ENCODE assay signal across 22 cellular contexts in the genomic region with DNA sequence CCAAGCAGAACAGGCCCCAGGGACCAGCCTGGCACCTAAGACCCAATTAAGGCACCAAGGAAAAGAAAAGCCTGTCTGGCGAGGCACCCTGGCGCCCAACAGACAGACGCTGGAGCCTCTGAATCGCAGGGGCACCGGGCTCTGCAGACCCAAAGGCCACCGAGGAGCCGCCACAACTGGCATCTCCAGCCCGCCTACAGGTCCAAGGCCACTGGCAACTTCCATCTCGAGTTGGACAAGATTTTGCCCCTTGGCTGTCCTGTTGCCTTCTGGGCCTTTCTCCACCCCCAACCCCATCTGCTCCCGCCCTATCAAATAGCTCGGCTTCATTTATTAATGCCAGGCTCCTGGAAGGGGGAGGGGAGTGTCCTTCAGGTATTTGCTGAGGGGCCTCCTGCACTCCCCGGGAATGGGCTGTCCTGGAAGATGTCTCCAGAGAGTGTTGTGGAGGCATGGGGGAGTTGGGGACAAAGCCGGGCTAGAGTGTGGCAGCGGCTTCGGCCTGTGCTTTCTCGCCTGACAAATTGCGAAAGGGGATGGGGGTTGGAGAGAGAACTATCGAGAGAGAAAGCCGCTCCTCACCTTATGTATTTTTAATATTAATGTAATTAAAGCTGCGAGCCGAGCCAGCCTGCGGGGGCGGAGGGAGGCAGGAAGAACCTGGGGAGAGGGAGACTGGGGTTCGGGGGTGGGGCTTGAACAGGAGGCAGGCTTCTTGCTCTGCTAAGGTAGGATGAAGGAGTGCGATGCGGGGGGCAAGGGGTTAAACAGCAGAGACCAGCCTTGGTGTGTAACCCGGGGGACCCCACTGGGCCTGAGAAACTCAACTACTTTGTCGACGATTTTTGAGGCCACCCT. TPM values are rescaled to one million over a fixed set of nuclear protein-coding genes. Genes with fewer than 3 reads are reported as not detected.
DNase-seq lines count a peak whose midpoint lies in the region; ATAC-seq, FAIRE-seq and TF ChIP-seq lines count a peak whose summit lies in the region.
"Had no signal": no experiment of that assay in that cellular context is flagged by ENCODE, and none has a peak within 500 bp of the region (broad histone marks: within the 10 kb centered on the region; RNA-seq: fewer than 3 reads in every experiment).

No MANE protein-coding gene starts in this region.

- H3K27ac Mint-ChIP-seq in type B pancreatic cell, result no peak overlapping the region
- H3K27ac Mint-ChIP-seq: CD4-positive, CD25-positive, alpha-beta regulatory T cell had no signal

- TF ChIP-seq CTCF in HepG2 (CRISPR knock-in tag; IDR thresholded peaks at IDR 0.05) (no peak), right lobe of liver (IDR thresholded peaks at IDR 0.05) (no peak), coronary artery (IDR thresholded peaks at IDR 0.05) (no peak), type B pancreatic cell (conservative IDR thresholded peaks at IDR 0.05) (no peak), uterus (IDR thresholded peaks at IDR 0.05) (no peak)

- DNase-seq in HepG2 (ENCODE audit: low spot score), result no peak
- DNase-seq in right lobe of liver, result no peak
- no peak for DNase-seq in coronary artery (ENCODE audit: low spot score)
- DNase-seq in left kidney (ENCODE audit: low read depth, low spot score), result peak; percentile 46
- DNase-seq in type B pancreatic cell (ENCODE audit: extremely low spot score, unreplicated experiment), result no peak
- no peak for DNase-seq in NCI-H510A (lab: John Stamatoyannopoulos, UW)
- no peak for DNase-seq in uterus
- DNase-seq: ACHN; activated gamma-delta T cell; aorta; CD4-positive, CD25-positive, alpha-beta regulatory T cell; cortex of kidney; foreskin keratinocyte; NCI-H2029 treated with DMSO at 0.1 percent for 48 hours; NCI-H524; SJCRH30; stomach; T-helper 9 cell had no signal

- no peaks in the 10 kb centered on the region for H4K20me1 ChIP-seq in HepG2 (ENCODE audit: insufficient read depth, low read length)

- TF ChIP-seq RAD21 in HepG2 (CRISPR knock-in tag; IDR thresholded peaks at IDR 0.05), result no peak

- H3K4me2 ChIP-seq in HepG2 (ENCODE audit: low read depth, low read length), result no peak overlapping the region

- no TSS peak for BruUV-seq in HepG2 (replicated peaks; lab: Mats Ljungman, UMichigan)

- H3K27me3 Mint-ChIP-seq in type B pancreatic cell, result peaks cover 87% of the 10 kb centered on the region

- WGBS in HepG2 (ENCODE audit: low lambda C conversion rate), result 68% methylated on average over 21 of the region's 29 CpGs
- WGBS in right lobe of liver (ENCODE audit: insufficient coverage, low coverage, low lambda C conversion rate, missing lambda C conversion rate), result 36% methylated on average over 19 of the region's 29 CpGs

- H3K4me3 ChIP-seq in HepG2 (replicated peaks in 1 of 3; ENCODE audit: insufficient read depth in 1 of 3, low read depth in 2 of 3, low read length in 3 of 3), result no peak overlapping the region
- H3K4me3 ChIP-seq in right lobe of liver, result no peak overlapping the region
- peak overlapping the region; percentile 68 for H3K4me3 ChIP-seq in coronary artery
- no peak overlapping the region for H3K4me3 ChIP-seq in uterus
- H3K4me3 ChIP-seq: SJCRH30 had no signal

- ATAC-seq in HepG2, result no peak
- ATAC-seq in right lobe of liver, result no peak
- ATAC-seq in GM21360 (IDR thresholded peaks at IDR 0.05; ENCODE audit: unreplicated experiment), result no peak

- H3K36me3 Mint-ChIP-seq in type B pancreatic cell, result no peaks in the 10 kb centered on the region
- H3K36me3 Mint-ChIP-seq: CD4-positive, CD25-positive, alpha-beta regulatory T cell; IgD-negative memory B cell had no signal

- H3K36me3 ChIP-seq in HepG2 (replicated peaks in 1 of 2; ENCODE audit: control insufficient read depth in 1 of 2, insufficient read depth in 2 of 2, low read length in 2 of 2), result no peaks in the 10 kb centered on the region
- no peaks in the 10 kb centered on the region for H3K36me3 ChIP-seq in right lobe of liver
- no peaks in the 10 kb centered on the region for H3K36me3 ChIP-seq in uterus
- H3K36me3 ChIP-seq: SJCRH30, stomach, vagina had no signal

- POLR2A ChIA-PET in HepG2 (lab: Yijun Ruan, JAX), result no interaction called here

- H3K4me1 ChIP-seq in HepG2 (ENCODE audit: insufficient read depth, low read length), result peaks cover 13% of the 10 kb centered on the region
- peaks cover 0 to 15% (median 0%) of the 10 kb centered on the region in 4 donors for H3K4me1 ChIP-seq in right lobe of liver
- H3K4me1 ChIP-seq in uterus, result peaks cover 0 to 16% of the 10 kb centered on the region in 2 donors
- H3K4me1 ChIP-seq: foreskin keratinocyte had no signal

- no peaks in the 10 kb centered on the region for H3K79me2 ChIP-seq in HepG2 (ENCODE audit: insufficient read depth, low read length)

- in situ Hi-C loops in HepG2 (cut with HindIII; ENCODE audit: extremely low pct_ligation_motif_present, low pct_unique_long_range_greater_than_20kb), result no loop called here

- TF ChIP-seq POLR2A in HepG2 (IDR thresholded peaks at IDR 0.05; ENCODE audit: insufficient read depth in 1 of 2, low read depth in 2 of 2, low read length in 2 of 2) (no peak), right lobe of liver (IDR thresholded peaks at IDR 0.05) (no peak), uterus (IDR thresholded peaks at IDR 0.05) (no peak)

- intact Hi-C loops in HepG2 (cut with micrococcal nuclease; ENCODE audit: unreplicated experiment), result no loop called here
- intact Hi-C loops in right lobe of liver (cut with DNase I), result loop anchor here in 1 of 2 donors (10.0 kb wide), 1 partner anchor 370 kb away; no protein-coding TSS in a partner anchor
- intact Hi-C loops in uterus (cut with DNase I; ENCODE audit: low total_unique reads), result no loop called here

- no peaks in the 10 kb centered on the region for H3K9me3 ChIP-seq in HepG2 (ENCODE audit: low read length)
- H3K9me3 ChIP-seq in right lobe of liver, result no peaks in the 10 kb centered on the region
- no peaks in the 10 kb centered on the region for H3K9me3 ChIP-seq in uterus
- H3K9me3 ChIP-seq: SJCRH30, stomach, vagina had no signal

- H3K27me3 ChIP-seq in HepG2 (ENCODE audit: control insufficient read depth in 1 of 2, insufficient read depth in 2 of 2, low read length in 2 of 2) (peaks cover 5 to 32% of the 10 kb centered on the region in 2 experiments; a peak in 4 of 5 replicates), right lobe of liver (peaks cover 0 to 16% of the 10 kb centered on the region in 2 donors), uterus (peaks cover 0 to 13% of the 10 kb centered on the region in 2 donors)
- H3K27me3 ChIP-seq: SJCRH30 had no signal

- TF ChIP-seq EP300 in HepG2 (IDR thresholded peaks at IDR 0.05; ENCODE audit: low read depth in 2 of 2, low read length in 2 of 2) (no peak), HepG2 (CRISPR knock-in tag; IDR thresholded peaks at IDR 0.05; ENCODE audit: borderline replicate concordance) (no peak)

- no peak overlapping the region for H3K9ac ChIP-seq in HepG2 (ENCODE audit: insufficient read depth, low read depth, low read length)

- no peak overlapping the region for H2AFZ ChIP-seq in HepG2 (ENCODE audit: low read length)

- no peak for FAIRE-seq in HepG2 (lab: Jason Lieb, UNC)

- H3K4me3 Mint-ChIP-seq in type B pancreatic cell, result peak overlapping the region; percentile 82
- H3K4me3 Mint-ChIP-seq: neural crest cell had no signal

- peaks cover 5% of the 10 kb centered on the region for H3K4me1 Mint-ChIP-seq in type B pancreatic cell (ENCODE audit: unreplicated experiment)
- H3K4me1 Mint-ChIP-seq: neural crest cell had no signal

- no peak overlapping the region for H3K27ac ChIP-seq in HepG2 (ENCODE audit: extremely low read length, insufficient read depth, low read length)
- H3K27ac ChIP-seq in right lobe of liver, result no peak overlapping the region
- H3K27ac ChIP-seq in coronary artery, result no peak overlapping the region
- no peak overlapping the region for H3K27ac ChIP-seq in uterus
- H3K27ac ChIP-seq: foreskin keratinocyte, SJCRH30, stomach, vagina had no signal

- CTCF ChIA-PET in HepG2 (lab: Yijun Ruan, JAX; ENCODE audit: low intra/inter-chr PET ratio, low total read pairs), result no interaction called here

- H3K9me3 Mint-ChIP-seq in type B pancreatic cell, result no peaks in the 10 kb centered on the region
- H3K9me3 Mint-ChIP-seq: IgD-negative memory B cell, neural crest cell had no signal

RNA-seq across cellular contexts. Expression of gene DSCAML1, which starts 2.0 kb away (rescaled TPM):
- total RNA-seq in HepG2 (2016; rRNA removed; fragmentation: Illumina TruSeq; extraction: Trizol), result 0.14 and 0.29 TPM in 2 replicates
- total RNA-seq in HepG2 (2016; cell fraction: cytosol; rRNA removed; fragmentation: Illumina TruSeq; extraction: Trizol; ENCODE audit: low read depth), result 0.61 and 0.88 TPM in 2 replicates
- 0.24 and 0.35 TPM in 2 replicates for total RNA-seq in HepG2 (2016; cell fraction: insoluble cytoplasmic fraction; rRNA removed; fragmentation: Illumina TruSeq; extraction: Trizol)
- 0.17 and 0.28 TPM in 2 replicates for total RNA-seq in HepG2 (2016; cell fraction: membrane; rRNA removed; fragmentation: Illumina TruSeq; extraction: Trizol)
- 0.47 and 0.50 TPM in 2 replicates for total RNA-seq in HepG2 (2016; cell fraction: nucleus; rRNA removed; fragmentation: Illumina TruSeq; extraction: Trizol)
- 0.40 and 0.72 TPM in 2 replicates for polyA plus RNA-seq in HepG2 (2011; rRNA removed)
- polyA plus RNA-seq in HepG2 (2011; cell fraction: cytosol; rRNA removed), result 0.15 and 0.35 TPM in 2 replicates
- 2.6 and 4.1 TPM in 2 replicates for polyA plus RNA-seq in HepG2 (2011; cell fraction: nucleus; rRNA removed)
- polyA plus RNA-seq in HepG2 (2012), result 0.48 and 0.69 TPM in 2 replicates
- polyA plus RNA-seq in HepG2 (2016; cell fraction: cytosol; fragmentation: Illumina TruSeq; extraction: Trizol; ENCODE audit: low read depth), result 0.06 and 0.07 TPM in 2 replicates
- 0.14 and 0.19 TPM in 2 replicates for polyA plus RNA-seq in HepG2 (2016; cell fraction: insoluble cytoplasmic fraction; fragmentation: Illumina TruSeq; extraction: Trizol; ENCODE audit: low read depth)
- polyA plus RNA-seq in HepG2 (2016; cell fraction: membrane; fragmentation: Illumina TruSeq; extraction: Trizol; ENCODE audit: low read depth), result 0.09 and 0.14 TPM in 2 replicates
- 0.24 and 0.74 TPM in 2 replicates for polyA plus RNA-seq in HepG2 (2016; cell fraction: nucleus; fragmentation: Illumina TruSeq; extraction: Trizol; ENCODE audit: insufficient read depth, low read depth)
- 1.8 TPM in 1 of 2 replicates, not detected in the other for polyA minus RNA-seq in HepG2 (2011; rRNA and poly(A)+ RNA removed; ENCODE audit: low replicate concordance)
- polyA minus RNA-seq in HepG2 (2011; cell fraction: cytosol; rRNA and poly(A)+ RNA removed), result 0.18 and 0.20 TPM in 2 replicates
- 2.7 and 6.2 TPM in 2 replicates for polyA minus RNA-seq in HepG2 (2011; cell fraction: nucleus; rRNA and poly(A)+ RNA removed)
- under 1 TPM in 5 of 6 experiments, not detected in 1; 0.06 to 0.92 (median 0.22) TPM for total RNA-seq in right lobe of liver
- total RNA-seq in type B pancreatic cell (ENCODE audit: low replicate concordance), result 5.8 and 9.8 TPM in 2 replicates
- total RNA-seq in uterus, result 10 to 100 TPM in 1 of 4 donors, 1 to 10 TPM in 2, under 1 TPM in 1; 0.29 to 29.1 (median 3.4) TPM
- total RNA-seq: foreskin keratinocyte, SJCRH30 had no signal
- polyA plus RNA-seq: foreskin keratinocyte, IgD-negative memory B cell had no signal

RNA-seq across cellular contexts. Expression of gene FXYD2, which starts 29.5 kb away (rescaled TPM):
- total RNA-seq in HepG2 (2016; rRNA removed; fragmentation: Illumina TruSeq; extraction: Trizol), result 106 and 107 TPM in 2 replicates
- 71.2 and 93.3 TPM in 2 replicates for total RNA-seq in HepG2 (2016; cell fraction: cytosol; rRNA removed; fragmentation: Illumina TruSeq; extraction: Trizol; ENCODE audit: low read depth)
- total RNA-seq in HepG2 (2016; cell fraction: insoluble cytoplasmic fraction; rRNA removed; fragmentation: Illumina TruSeq; extraction: Trizol), result 102 and 114 TPM in 2 replicates
- 99.5 and 112 TPM in 2 replicates for total RNA-seq in HepG2 (2016; cell fraction: membrane; rRNA removed; fragmentation: Illumina TruSeq; extraction: Trizol)
- 50.7 and 58.0 TPM in 2 replicates for total RNA-seq in HepG2 (2016; cell fraction: nucleus; rRNA removed; fragmentation: Illumina TruSeq; extraction: Trizol)
- polyA plus RNA-seq in HepG2 (2011; rRNA removed), result 38.8 and 45.9 TPM in 2 replicates
- 34.6 and 67.1 TPM in 2 replicates for polyA plus RNA-seq in HepG2 (2011; cell fraction: cytosol; rRNA removed)
- polyA plus RNA-seq in HepG2 (2011; cell fraction: nucleus; rRNA removed), result 36.7 and 39.0 TPM in 2 replicates
- 12.8 and 15.4 TPM in 2 replicates for polyA plus RNA-seq in HepG2 (2012)
- polyA plus RNA-seq in HepG2 (2016; cell fraction: cytosol; fragmentation: Illumina TruSeq; extraction: Trizol; ENCODE audit: low read depth), result 80.3 and 98.8 TPM in 2 replicates
- polyA plus RNA-seq in HepG2 (2016; cell fraction: insoluble cytoplasmic fraction; fragmentation: Illumina TruSeq; extraction: Trizol; ENCODE audit: low read depth), result 93.9 and 102 TPM in 2 replicates
- 83.4 and 95.9 TPM in 2 replicates for polyA plus RNA-seq in HepG2 (2016; cell fraction: membrane; fragmentation: Illumina TruSeq; extraction: Trizol; ENCODE audit: low read depth)
- polyA plus RNA-seq in HepG2 (2016; cell fraction: nucleus; fragmentation: Illumina TruSeq; extraction: Trizol; ENCODE audit: insufficient read depth, low read depth), result 79.8 and 83.8 TPM in 2 replicates
- polyA minus RNA-seq in HepG2 (2011; rRNA and poly(A)+ RNA removed; ENCODE audit: low replicate concordance), result 0.12 and 31.7 TPM in 2 replicates
- 4.7 and 14.1 TPM in 2 replicates for polyA minus RNA-seq in HepG2 (2011; cell fraction: cytosol; rRNA and poly(A)+ RNA removed)
- polyA minus RNA-seq in HepG2 (2011; cell fraction: nucleus; rRNA and poly(A)+ RNA removed), result 35.9 and 38.2 TPM in 2 replicates
- 10 to 100 TPM in 5 of 6 experiments, 1 to 10 TPM in 1; 9.3 to 13.7 (median 11.4) TPM for total RNA-seq in right lobe of liver
- total RNA-seq in type B pancreatic cell (ENCODE audit: low replicate concordance), result 40.8 and 57.5 TPM in 2 replicates
- total RNA-seq in uterus, result 10 to 100 TPM in 1 of 4 donors, 1 to 10 TPM in 3; 2.1 to 36.4 (median 6.2) TPM
- total RNA-seq: foreskin keratinocyte had no signal
- polyA plus RNA-seq: IgD-negative memory B cell had no signal
